10 cellular contexts compared by ENCODE assay signal in the genomic region with DNA sequence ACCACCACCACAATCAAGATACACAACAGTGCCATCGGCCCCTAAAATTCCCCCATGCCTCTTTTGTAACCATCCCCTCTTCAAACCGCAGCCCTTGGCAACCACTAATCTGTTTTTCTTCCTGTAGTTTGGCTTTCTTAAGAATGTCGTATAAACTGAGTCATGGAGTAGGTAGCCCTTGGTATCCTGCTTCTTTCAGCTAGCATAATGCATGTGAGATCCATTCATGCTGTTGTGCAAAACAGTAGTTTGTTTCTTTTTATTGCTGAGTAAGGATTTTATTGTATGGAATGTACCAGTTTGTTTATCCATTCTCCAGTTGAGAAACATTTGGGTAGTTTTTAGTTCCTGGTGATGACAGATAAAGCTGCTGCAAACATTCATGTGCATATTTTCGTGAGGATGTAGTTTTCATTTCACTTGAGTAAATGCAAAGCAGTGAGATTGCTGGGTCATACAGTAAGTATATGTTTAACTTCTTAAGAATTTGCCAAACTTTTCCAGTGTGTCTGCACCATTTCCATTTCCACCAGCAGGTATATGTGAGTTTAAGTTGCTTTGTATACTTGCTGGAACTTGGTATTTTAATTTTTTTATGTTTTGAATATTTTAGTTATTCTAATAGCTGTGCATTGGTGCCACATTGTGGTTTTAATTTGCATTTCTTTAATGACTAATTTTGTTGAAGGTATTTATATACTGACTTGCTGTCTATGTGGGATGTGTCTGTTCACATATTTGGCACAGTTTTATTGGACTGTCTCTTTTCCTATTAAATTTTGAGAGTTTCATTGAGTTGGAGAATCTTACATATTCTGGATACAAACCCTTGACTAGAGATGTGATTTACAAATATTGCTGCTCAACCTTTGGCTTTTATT.
A peak's percentile ranks its signal among the peaks of the same experiment; 100 is the strongest.
DNase-seq lines count a peak whose midpoint lies in the region; ATAC-seq, FAIRE-seq and TF ChIP-seq lines count a peak whose summit lies in the region.
"Had no signal": no experiment of that assay in that cellular context is flagged by ENCODE, and none has a peak within 500 bp of the region (broad histone marks: within the 10 kb centered on the region; RNA-seq: fewer than 3 reads in every experiment).

No MANE protein-coding gene starts in this region.

- H3K9me3 ChIP-seq in HepG2 (ENCODE audit: low read length): no peaks in the 10 kb centered on the region; the same call in 1 of the 2 replicates
- peaks cover 0 to 7% (median 0%) of the 10 kb centered on the region in 4 donors for H3K9me3 ChIP-seq in right lobe of liver
- no peaks in the 10 kb centered on the region for H3K9me3 ChIP-seq in mammary epithelial cell (replicated peaks; ENCODE audit: insufficient read depth, low read length)
- peaks cover 11% of the 10 kb centered on the region for H3K9me3 ChIP-seq in thoracic aorta

- H3K79me2 ChIP-seq in HepG2 (ENCODE audit: insufficient read depth, low read length): no peaks in the 10 kb centered on the region
- H3K79me2 ChIP-seq in mammary epithelial cell (ENCODE audit: insufficient read depth, low read length): no peaks in the 10 kb centered on the region

- POLR2A ChIA-PET in HepG2 (lab: Yijun Ruan, JAX): no interaction called here

- BruUV-seq in HepG2 (replicated peaks; lab: Mats Ljungman, UMichigan): no TSS peak
- no TSS peak for BruUV-seq in mammary epithelial cell (replicated peaks; lab: Mats Ljungman, UMichigan)

- intact Hi-C loops in HepG2 (cut with micrococcal nuclease; ENCODE audit: unreplicated experiment): no loop called here
- intact Hi-C loops in right lobe of liver (cut with DNase I): no loop called here
- intact Hi-C loops in mammary epithelial cell (cut with micrococcal nuclease): no loop called here

- DNase-seq in HepG2 (ENCODE audit: low spot score) (no peak), right lobe of liver (no peak), KBM-7 (peak; percentile 32), mammary epithelial cell (peak; percentile 86), thoracic aorta (ENCODE audit: low spot score) (no peak), left lobe of liver (ENCODE audit: low spot score) (no peak)
- DNase-seq in stimulated activated CD4-positive, alpha-beta T cell treated with anti-CD3 and anti-CD28 coated beads, Interleukin-4, amount 100 ng/mL, for 1 hour: no peak
- no peak for DNase-seq in stimulated activated effector memory CD8-positive, alpha-beta T cell treated with anti-CD3 and anti-CD28 coated beads, Interleukin-12 subunit alpha, Interleukin-12 subunit beta, amount 100 ng/mL, for 72 hours (ENCODE audit: low spot score in 2 of 2)
- DNase-seq: NCI-H526 treated with DMSO at 0.1 percent for 48 hours had no signal

- peaks cover 3% of the 10 kb centered on the region for H3K9me3 Mint-ChIP-seq in stimulated activated effector memory CD8-positive, alpha-beta T cell treated with anti-CD3 and anti-CD28 coated beads, Interleukin-12 subunit alpha, Interleukin-12 subunit beta, amount 100 ng/mL, for 72 hours

- H4K20me1 ChIP-seq in HepG2 (ENCODE audit: insufficient read depth, low read length) (no peaks in the 10 kb centered on the region), mammary epithelial cell (ENCODE audit: insufficient read depth, low read length) (no peaks in the 10 kb centered on the region)

- no peak overlapping the region for H3K27ac Mint-ChIP-seq in stimulated activated effector memory CD8-positive, alpha-beta T cell treated with anti-CD3 and anti-CD28 coated beads, Interleukin-12 subunit alpha, Interleukin-12 subunit beta, amount 100 ng/mL, for 72 hours

- H3K27me3 ChIP-seq in HepG2 (ENCODE audit: control insufficient read depth in 1 of 2, insufficient read depth in 2 of 2, low read length in 2 of 2) (no peaks in the 10 kb centered on the region), right lobe of liver (no peaks in the 10 kb centered on the region), mammary epithelial cell (ENCODE audit: insufficient read depth, low read length) (no peaks in the 10 kb centered on the region), thoracic aorta (replicated peaks; ENCODE audit: insufficient read depth) (no peaks in the 10 kb centered on the region)

- no peak for TF ChIP-seq POLR2A in HepG2 (IDR thresholded peaks at IDR 0.05; ENCODE audit: insufficient read depth in 1 of 2, low read depth in 2 of 2, low read length in 2 of 2)
- no peak for TF ChIP-seq POLR2A in right lobe of liver (IDR thresholded peaks at IDR 0.05)

- no peak overlapping the region for H3K4me3 ChIP-seq in HepG2 (replicated peaks in 1 of 3; ENCODE audit: insufficient read depth in 1 of 3, low read depth in 2 of 3, low read length in 3 of 3)
- H3K4me3 ChIP-seq in right lobe of liver: no peak overlapping the region
- no peak overlapping the region for H3K4me3 ChIP-seq in mammary epithelial cell (replicated peaks in 1 of 3; ENCODE audit: insufficient read depth in 1 of 3, low read depth in 2 of 3, low read length in 3 of 3)
- H3K4me3 ChIP-seq in thoracic aorta: peak overlapping the region; percentile 25

- H3K4me1 ChIP-seq in HepG2 (ENCODE audit: insufficient read depth, low read length): no peaks in the 10 kb centered on the region
- H3K4me1 ChIP-seq in right lobe of liver: no peaks in the 10 kb centered on the region
- peaks cover 7% of the 10 kb centered on the region for H3K4me1 ChIP-seq in mammary epithelial cell (ENCODE audit: insufficient read depth, low read length)
- H3K4me1 ChIP-seq in thoracic aorta (ENCODE audit: control insufficient read depth in 1 of 2, low read depth in 2 of 2): no peaks in the 10 kb centered on the region

- no peak overlapping the region for H3K27ac ChIP-seq in HepG2 (ENCODE audit: extremely low read length, insufficient read depth, low read length)
- no peak overlapping the region for H3K27ac ChIP-seq in right lobe of liver
- no peak overlapping the region for H3K27ac ChIP-seq in mammary epithelial cell (ENCODE audit: insufficient read depth, low read depth, low read length)
- no peak overlapping the region for H3K27ac ChIP-seq in thoracic aorta

- H2AFZ ChIP-seq in HepG2 (ENCODE audit: low read length): no peak overlapping the region
- H2AFZ ChIP-seq in mammary epithelial cell (ENCODE audit: low read depth, low read length): no peak overlapping the region

- H3K4me1 Mint-ChIP-seq in stimulated activated effector memory CD8-positive, alpha-beta T cell treated with anti-CD3 and anti-CD28 coated beads, Interleukin-12 subunit alpha, Interleukin-12 subunit beta, amount 100 ng/mL, for 72 hours: no peaks in the 10 kb centered on the region

- dilution Hi-C loops in mammary epithelial cell (cut with HindIII; ENCODE audit: low sequenced_read_pairs): no loop called here

- H3K9ac ChIP-seq in HepG2 (ENCODE audit: insufficient read depth, low read depth, low read length): no peak overlapping the region
- H3K9ac ChIP-seq in mammary epithelial cell (ENCODE audit: insufficient read depth, low read length): no peak overlapping the region

- TF ChIP-seq CTCF in HepG2 (CRISPR knock-in tag; IDR thresholded peaks at IDR 0.05) (no peak), right lobe of liver (IDR thresholded peaks at IDR 0.05) (no peak), mammary epithelial cell (conservative IDR thresholded peaks at IDR 0.05 in 1 of 2, IDR thresholded peaks at IDR 0.05 in 1 of 2; ENCODE audit: extremely low read depth in 1 of 2, insufficient read depth in 1 of 2, low read depth in 1 of 2, low read length in 2 of 2) (no peak), thoracic aorta (IDR thresholded peaks at IDR 0.05) (no peak)

- TF ChIP-seq EP300 in HepG2 (IDR thresholded peaks at IDR 0.05; ENCODE audit: low read depth in 2 of 2, low read length in 2 of 2) (no peak), HepG2 (CRISPR knock-in tag; IDR thresholded peaks at IDR 0.05; ENCODE audit: borderline replicate concordance) (no peak)

- no peak overlapping the region for H3K4me3 Mint-ChIP-seq in stimulated activated effector memory CD8-positive, alpha-beta T cell treated with anti-CD3 and anti-CD28 coated beads, Interleukin-12 subunit alpha, Interleukin-12 subunit beta, amount 100 ng/mL, for 72 hours

- WGBS in HepG2 (ENCODE audit: low lambda C conversion rate): 23% methylated on average over 4 of the region's 4 CpGs
- WGBS in right lobe of liver (ENCODE audit: insufficient coverage, low coverage, low lambda C conversion rate, missing lambda C conversion rate): 14% methylated on average over 4 of the region's 4 CpGs
- WGBS in mammary epithelial cell (ENCODE audit: low coverage, missing lambda C conversion rate): 37% methylated on average over 4 of the region's 4 CpGs

- no peaks in the 10 kb centered on the region for H3K36me3 ChIP-seq in HepG2 (replicated peaks in 1 of 2; ENCODE audit: control insufficient read depth in 1 of 2, insufficient read depth in 2 of 2, low read length in 2 of 2)
- H3K36me3 ChIP-seq in right lobe of liver: no peaks in the 10 kb centered on the region
- no peaks in the 10 kb centered on the region for H3K36me3 ChIP-seq in mammary epithelial cell (ENCODE audit: insufficient read depth, low read length)
- H3K36me3 ChIP-seq in thoracic aorta: no peaks in the 10 kb centered on the region

- H3K36me3 Mint-ChIP-seq in stimulated activated effector memory CD8-positive, alpha-beta T cell treated with anti-CD3 and anti-CD28 coated beads, Interleukin-12 subunit alpha, Interleukin-12 subunit beta, amount 100 ng/mL, for 72 hours: no peaks in the 10 kb centered on the region

- no peak overlapping the region for H3K4me2 ChIP-seq in HepG2 (ENCODE audit: low read depth, low read length)
- peak overlapping the region; percentile 49 for H3K4me2 ChIP-seq in mammary epithelial cell (ENCODE audit: insufficient read depth, low read depth, low read length)

- FAIRE-seq in HepG2 (lab: Jason Lieb, UNC): no peak
- FAIRE-seq: keratinocyte had no signal

- ATAC-seq in HepG2: no peak
- ATAC-seq in right lobe of liver: no peak
- no peak for ATAC-seq in thoracic aorta (ENCODE audit: insufficient number of reproducible peaks, low FRiP score, low read depth)
- no peak for ATAC-seq in left lobe of liver
- no peak for ATAC-seq in stimulated activated effector memory CD8-positive, alpha-beta T cell treated with anti-CD3 and anti-CD28 coated beads, Interleukin-12 subunit alpha, Interleukin-12 subunit beta, amount 100 ng/mL, for 72 hours

- in situ Hi-C loops in HepG2 (cut with HindIII; ENCODE audit: extremely low pct_ligation_motif_present, low pct_unique_long_range_greater_than_20kb): no loop called here
- in situ Hi-C loops in KBM-7 (cut with MboI; ENCODE audit: low pct_unique_long_range_greater_than_20kb, low sequenced_read_pairs): no loop called here
- in situ Hi-C loops in mammary epithelial cell (cut with MboI; ENCODE audit: low sequenced_read_pairs in 2 of 2): no loop called here

- CTCF ChIA-PET in HepG2 (lab: Yijun Ruan, JAX; ENCODE audit: low intra/inter-chr PET ratio, low total read pairs): no interaction called here
- CTCF ChIA-PET in mammary epithelial cell (lab: Charles Lee; ENCODE audit: low non-redundant PET): no interaction called here

- TF ChIP-seq RAD21 in HepG2 (CRISPR knock-in tag; IDR thresholded peaks at IDR 0.05): no peak

TF ChIP-seq in HepG2, 621 proteins besides CTCF, POLR2A, EP300 and RAD21 (continues in another document):
- no peak for TF ChIP-seq MEIS1 (CRISPR knock-in tag; IDR thresholded peaks at IDR 0.05; ENCODE audit: borderline replicate concordance)
- TF ChIP-seq MAFF (IDR thresholded peaks at IDR 0.05; ENCODE audit: low read depth, low read length): peak; percentile 96
- TF ChIP-seq MTF1 (CRISPR knock-in tag; IDR thresholded peaks at IDR 0.05): no peak

Comparison
In these comparisons a context has a peak if more than half of its experiments do, and no peak if none do; other contexts are left out.
1. DNase-seq: peak in KBM-7 (single experiment) and mammary epithelial cell (single experiment); none in HepG2 (single experiment), right lobe of liver (0 of 3), thoracic aorta (single experiment), stimulated activated CD4-positive, alpha-beta T cell treated with anti-CD3 and anti-CD28 coated beads, Interleukin-4, amount 100 ng/mL, for 1 hour (single experiment), left lobe of liver (single experiment) and stimulated activated effector memory CD8-positive, alpha-beta T cell treated with anti-CD3 and anti-CD28 coated beads, Interleukin-12 subunit alpha, Interleukin-12 subunit beta, amount 100 ng/mL, for 72 hours (0 of 2).